11 cellular contexts compared by ENCODE assay signal in genomic region chr6:100504786-100505737, GRCh38. TPM values are rescaled to one million over a fixed set of nuclear protein-coding genes. Genes with fewer than 3 reads are reported as not detected.
DNase-seq lines count a peak whose midpoint lies in the region; ATAC-seq, FAIRE-seq and TF ChIP-seq lines count a peak whose summit lies in the region.
"Had no signal": no experiment of that assay in that cellular context is flagged by ENCODE, and none has a peak within 500 bp of the region (broad histone marks: within the 10 kb centered on the region; RNA-seq: fewer than 3 reads in every experiment).

No MANE protein-coding gene starts in this region.

- no peak for TF ChIP-seq CTCF in Calu3 (IDR thresholded peaks at IDR 0.05; ENCODE audit: unreplicated experiment)
- TF ChIP-seq CTCF in astrocyte of the cerebellum (IDR thresholded peaks at IDR 0.05; ENCODE audit: low read depth, low read length, missing control alignments) = no peak
- TF ChIP-seq CTCF in HepG2 (CRISPR knock-in tag; IDR thresholded peaks at IDR 0.05) = no peak
- no peak for TF ChIP-seq CTCF in transverse colon (IDR thresholded peaks at IDR 0.05)

- no peak for TF ChIP-seq EP300 in HepG2 (IDR thresholded peaks at IDR 0.05; ENCODE audit: low read depth in 2 of 2, low read length in 2 of 2)
- TF ChIP-seq EP300 in HepG2 (CRISPR knock-in tag; IDR thresholded peaks at IDR 0.05; ENCODE audit: borderline replicate concordance) = no peak
- TF ChIP-seq EP300 in transverse colon (IDR thresholded peaks at IDR 0.05; ENCODE audit: low read depth) = no peak

- no peak overlapping the region for H3K27ac Mint-ChIP-seq in Calu3 (ENCODE audit: unreplicated experiment)
- H3K27ac Mint-ChIP-seq: activated naive CD4-positive, alpha-beta T cell treated with anti-CD3 and anti-CD28 coated beads for 36 hours had no signal

- H3K79me2 ChIP-seq in HepG2 (ENCODE audit: insufficient read depth, low read length) = no peaks in the 10 kb centered on the region

- peak; percentile 64 for DNase-seq in Calu3
- DNase-seq in astrocyte of the cerebellum (ENCODE audit: low read depth) = peak; percentile 71
- DNase-seq in HepG2 (ENCODE audit: low spot score) = no peak
- no peak for DNase-seq in NCI-H1417 (lab: John Stamatoyannopoulos, UW)
- DNase-seq in putamen (ENCODE audit: low spot score) = no peak
- DNase-seq in transverse colon = no peak
- no peak for DNase-seq in DMS 273 (lab: John Stamatoyannopoulos, UW; ENCODE audit: unreplicated experiment)
- DNase-seq: activated naive CD4-positive, alpha-beta T cell treated with anti-CD3 and anti-CD28 coated beads for 36 hours; stomach had no signal

- H3K4me2 ChIP-seq in HepG2 (ENCODE audit: low read depth, low read length) = no peak overlapping the region

- intact Hi-C loops in Calu3 (cut with micrococcal nuclease; ENCODE audit: unreplicated experiment) = loop anchor here (5.0 to 10.0 kb wide), 2 partner anchors 47 to 150 kb away; no protein-coding TSS in a partner anchor
- intact Hi-C loops in HepG2 (cut with micrococcal nuclease; ENCODE audit: unreplicated experiment) = no loop called here
- intact Hi-C loops in transverse colon (cut with DNase I; ENCODE audit: low total_unique reads) = no loop called here

- H3K27me3 ChIP-seq in HepG2 (ENCODE audit: control insufficient read depth in 1 of 2, insufficient read depth in 2 of 2, low read length in 2 of 2) (no peaks in the 10 kb centered on the region), transverse colon (no peaks in the 10 kb centered on the region)
- H3K27me3 ChIP-seq: right atrium auricular region, stomach had no signal

- H3K9me3 Mint-ChIP-seq in Calu3 (ENCODE audit: low read depth, unreplicated experiment) = no peaks in the 10 kb centered on the region

- BruUV-seq in Calu3 (replicated peaks; lab: Mats Ljungman, UMichigan) (no TSS peak), HepG2 (replicated peaks; lab: Mats Ljungman, UMichigan) (no TSS peak)

- peaks cover 12% of the 10 kb centered on the region for H3K4me1 Mint-ChIP-seq in Calu3 (ENCODE audit: low read depth, unreplicated experiment)

- H3K4me3 Mint-ChIP-seq in Calu3 (ENCODE audit: low read depth, unreplicated experiment) = no peak overlapping the region
- H3K4me3 Mint-ChIP-seq: activated naive CD4-positive, alpha-beta T cell treated with anti-CD3 and anti-CD28 coated beads for 36 hours had no signal

- peak; percentile 54 for ATAC-seq in HG02798 (IDR thresholded peaks at IDR 0.05; ENCODE audit: poor library complexity, unreplicated experiment)
- ATAC-seq in HepG2 = peak; percentile 60; the same call in 2 of the 3 replicates

- WGBS in HepG2 (ENCODE audit: low lambda C conversion rate) = 91% methylated on average over 6 of the region's 6 CpGs
- WGBS in transverse colon (ENCODE audit: low coverage in 1 of 2), 2 donors = 62 to 71% methylated on average over 6 of the region's 6 CpGs

- H3K4me1 ChIP-seq in HepG2 (ENCODE audit: insufficient read depth, low read length) = peaks cover 10% of the 10 kb centered on the region
- no peaks in the 10 kb centered on the region for H3K4me1 ChIP-seq in transverse colon
- H3K4me1 ChIP-seq: right atrium auricular region had no signal

- CTCF ChIA-PET in Calu3 (lab: Charles Lee) = interaction anchor here (0.6 kb wide), 1 partner anchor 14 kb away, joined by 3 read pairs; no protein-coding TSS in a partner anchor
- CTCF ChIA-PET in HepG2 (lab: Yijun Ruan, JAX; ENCODE audit: low intra/inter-chr PET ratio, low total read pairs) = no interaction called here

- H3K36me3 ChIP-seq in HepG2 (replicated peaks in 1 of 2; ENCODE audit: control insufficient read depth in 1 of 2, insufficient read depth in 2 of 2, low read length in 2 of 2) = peaks cover 3 to 10% of the 10 kb centered on the region in 2 experiments; a peak in 1 of 5 replicates
- H3K36me3 ChIP-seq in transverse colon = peaks cover 0 to 7% (median 0%) of the 10 kb centered on the region in 4 donors

- no peak overlapping the region for H3K9ac ChIP-seq in HepG2 (ENCODE audit: insufficient read depth, low read depth, low read length)

- no peak overlapping the region for H3K27ac ChIP-seq in HepG2 (ENCODE audit: extremely low read length, insufficient read depth, low read length)
- H3K27ac ChIP-seq in transverse colon = no peak overlapping the region
- H3K27ac ChIP-seq: right atrium auricular region, stomach had no signal

- TF ChIP-seq RAD21 in HepG2 (CRISPR knock-in tag; IDR thresholded peaks at IDR 0.05) = no peak

- POLR2A ChIA-PET in HepG2 (lab: Yijun Ruan, JAX) = no interaction called here

- H3K36me3 Mint-ChIP-seq in Calu3 (ENCODE audit: insufficient read depth, unreplicated experiment) = peaks cover 5% of the 10 kb centered on the region

- in situ Hi-C loops in astrocyte of the cerebellum (cut with HindIII; ENCODE audit: low sequenced_read_pairs) (no loop called here), HepG2 (cut with HindIII; ENCODE audit: extremely low pct_ligation_motif_present, low pct_unique_long_range_greater_than_20kb) (no loop called here), transverse colon (cut with MboI; ENCODE audit: low pct_ligation_motif_present in 1 of 4, low pct_unique_long_range_greater_than_20kb in 1 of 4, low sequenced_read_pairs in 3 of 4) (no loop called here)

- no peak for FAIRE-seq in HepG2 (lab: Jason Lieb, UNC)

- H2AFZ ChIP-seq in HepG2 (ENCODE audit: low read length) = no peak overlapping the region

- no peaks in the 10 kb centered on the region for H3K27me3 Mint-ChIP-seq in Calu3 (ENCODE audit: unreplicated experiment)

- no peak for TF ChIP-seq POLR2A in HepG2 (IDR thresholded peaks at IDR 0.05; ENCODE audit: insufficient read depth in 1 of 2, low read depth in 2 of 2, low read length in 2 of 2)
- no peak for TF ChIP-seq POLR2A in transverse colon (IDR thresholded peaks at IDR 0.05)

- no peaks in the 10 kb centered on the region for H4K20me1 ChIP-seq in HepG2 (ENCODE audit: insufficient read depth, low read length)

- H3K4me3 ChIP-seq in astrocyte of the cerebellum (ENCODE audit: low read depth, low read length) (no peak overlapping the region), HepG2 (replicated peaks in 1 of 3; ENCODE audit: insufficient read depth in 1 of 3, low read depth in 2 of 3, low read length in 3 of 3) (no peak overlapping the region), transverse colon (no peak overlapping the region)
- H3K4me3 ChIP-seq: right atrium auricular region, stomach had no signal

- H3K9me3 ChIP-seq in HepG2 (ENCODE audit: low read length) (no peaks in the 10 kb centered on the region), transverse colon (no peaks in the 10 kb centered on the region)
- H3K9me3 ChIP-seq: right atrium auricular region, stomach had no signal

TF ChIP-seq in HepG2, 621 proteins besides CTCF, POLR2A, EP300 and RAD21 (continues in another document):
- TF ChIP-seq MTERF4 (CRISPR knock-in tag; IDR thresholded peaks at IDR 0.05) (no peak), ZNF281 (CRISPR knock-in tag; IDR thresholded peaks at IDR 0.05; ENCODE audit: borderline replicate concordance) (no peak)

RNA-seq across cellular contexts. Expression of gene SIM1, which starts 40.3 kb away (rescaled TPM):
- total RNA-seq in Calu3 (2022) = not detected in 2 replicates
- not detected in 2 replicates for total RNA-seq in HepG2 (2016; rRNA removed; fragmentation: Illumina TruSeq; extraction: Trizol)
- total RNA-seq in HepG2 (2016; cell fraction: cytosol; rRNA removed; fragmentation: Illumina TruSeq; extraction: Trizol; ENCODE audit: low read depth) = not detected in 2 replicates
- total RNA-seq in HepG2 (2016; cell fraction: insoluble cytoplasmic fraction; rRNA removed; fragmentation: Illumina TruSeq; extraction: Trizol) = not detected in 2 replicates
- not detected in 2 replicates for total RNA-seq in HepG2 (2016; cell fraction: membrane; rRNA removed; fragmentation: Illumina TruSeq; extraction: Trizol)
- total RNA-seq in HepG2 (2016; cell fraction: nucleus; rRNA removed; fragmentation: Illumina TruSeq; extraction: Trizol) = not detected in 2 replicates
- polyA plus RNA-seq in HepG2 (2011; rRNA removed) = not detected in 2 replicates
- polyA plus RNA-seq in HepG2 (2011; cell fraction: cytosol; rRNA removed) = not detected in 2 replicates
- polyA plus RNA-seq in HepG2 (2011; cell fraction: nucleus; rRNA removed) = not detected in 2 replicates
- not detected in 2 replicates for polyA plus RNA-seq in HepG2 (2012)
- polyA plus RNA-seq in HepG2 (2016; cell fraction: cytosol; fragmentation: Illumina TruSeq; extraction: Trizol; ENCODE audit: low read depth) = not detected in 2 replicates
- not detected in 2 replicates for polyA plus RNA-seq in HepG2 (2016; cell fraction: insoluble cytoplasmic fraction; fragmentation: Illumina TruSeq; extraction: Trizol; ENCODE audit: low read depth)
- not detected in 2 replicates for polyA plus RNA-seq in HepG2 (2016; cell fraction: membrane; fragmentation: Illumina TruSeq; extraction: Trizol; ENCODE audit: low read depth)
- polyA plus RNA-seq in HepG2 (2016; cell fraction: nucleus; fragmentation: Illumina TruSeq; extraction: Trizol; ENCODE audit: insufficient read depth, low read depth) = not detected in 2 replicates
- not detected in 2 replicates for polyA minus RNA-seq in HepG2 (2011; rRNA and poly(A)+ RNA removed; ENCODE audit: low replicate concordance)
- polyA minus RNA-seq in HepG2 (2011; cell fraction: cytosol; rRNA and poly(A)+ RNA removed) = not detected in 2 replicates
- not detected in 2 replicates for polyA minus RNA-seq in HepG2 (2011; cell fraction: nucleus; rRNA and poly(A)+ RNA removed)
- total RNA-seq in transverse colon = not detected
- total RNA-seq: activated naive CD4-positive, alpha-beta T cell treated with anti-CD3 and anti-CD28 coated beads for 36 hours; right atrium auricular region had no signal
- polyA plus RNA-seq: stomach had no signal

Comparison
In these comparisons a context has a peak if more than half of its experiments do, and no peak if none do; other contexts are left out.
1. DNase-seq: peak in Calu3 (single experiment) and astrocyte of the cerebellum (single experiment); none in HepG2 (single experiment), NCI-H1417 (0 of 3), putamen (single experiment), transverse colon (single experiment) and DMS 273 (single experiment).